ENCODE assay signal across 16 cellular contexts in the genomic region with DNA sequence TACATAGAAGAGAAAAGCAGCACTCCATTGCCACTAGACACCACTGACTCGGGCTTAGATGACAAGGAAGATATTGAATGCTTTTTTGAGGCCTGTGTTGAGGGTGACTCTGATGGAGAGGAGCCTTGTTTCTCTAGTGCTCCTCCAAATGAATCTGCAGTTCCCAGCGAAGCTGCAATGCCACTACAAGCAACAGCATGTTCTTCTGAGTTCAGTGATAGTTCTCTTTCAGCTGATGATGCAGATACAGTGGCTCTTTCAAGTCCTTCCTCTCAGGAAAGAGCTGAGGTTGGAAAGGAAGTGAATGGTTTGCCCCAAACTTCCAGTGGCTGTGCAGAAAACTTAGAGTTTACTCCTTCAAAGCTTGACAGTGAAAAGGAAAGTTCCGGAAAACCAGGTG.
"Had no signal": no experiment of that assay in that cellular context is flagged by ENCODE, and none has a peak within 500 bp of the region (broad histone marks: within the 10 kb centered on the region; RNA-seq: fewer than 3 reads in every experiment).

No MANE protein-coding gene starts in this region.

- ATAC-seq: effector memory CD8-positive, alpha-beta T cell; gastrocnemius medialis; left colon; natural killer cell; right cardiac atrium; upper lobe of right lung had no signal

- H3K36me3 ChIP-seq: gastrocnemius medialis, tibial nerve, upper lobe of right lung, vagina had no signal

- DNase-seq: effector memory CD8-positive, alpha-beta T cell; erythroblast; gastrocnemius medialis; glutamatergic neuron; immature natural killer cell; kidney; left colon; natural killer cell; right cardiac atrium; small intestine; stimulated activated CD4-positive, alpha-beta T cell treated with anti-CD3 and anti-CD28 coated beads, Interleukin-12 subunit alpha, Interleukin-12 subunit beta, amount 100 ng/mL, for 4 hours; stimulated activated naive CD4-positive, alpha-beta T cell; testis; upper lobe of right lung had no signal

- H3K9me3 ChIP-seq: gastrocnemius medialis, testis, tibial nerve, upper lobe of right lung, vagina had no signal

- H3K4me3 ChIP-seq: gastrocnemius medialis, testis, tibial nerve, upper lobe of right lung, vagina had no signal

- H3K4me1 ChIP-seq: upper lobe of right lung, vagina had no signal

- H3K27me3 ChIP-seq: gastrocnemius medialis, testis, tibial nerve, upper lobe of right lung, vagina had no signal

- H3K27ac ChIP-seq: gastrocnemius medialis, testis, tibial nerve, upper lobe of right lung, vagina had no signal
